Comparison of ENCODE assay signal across 25 cellular contexts in the genomic region with DNA sequence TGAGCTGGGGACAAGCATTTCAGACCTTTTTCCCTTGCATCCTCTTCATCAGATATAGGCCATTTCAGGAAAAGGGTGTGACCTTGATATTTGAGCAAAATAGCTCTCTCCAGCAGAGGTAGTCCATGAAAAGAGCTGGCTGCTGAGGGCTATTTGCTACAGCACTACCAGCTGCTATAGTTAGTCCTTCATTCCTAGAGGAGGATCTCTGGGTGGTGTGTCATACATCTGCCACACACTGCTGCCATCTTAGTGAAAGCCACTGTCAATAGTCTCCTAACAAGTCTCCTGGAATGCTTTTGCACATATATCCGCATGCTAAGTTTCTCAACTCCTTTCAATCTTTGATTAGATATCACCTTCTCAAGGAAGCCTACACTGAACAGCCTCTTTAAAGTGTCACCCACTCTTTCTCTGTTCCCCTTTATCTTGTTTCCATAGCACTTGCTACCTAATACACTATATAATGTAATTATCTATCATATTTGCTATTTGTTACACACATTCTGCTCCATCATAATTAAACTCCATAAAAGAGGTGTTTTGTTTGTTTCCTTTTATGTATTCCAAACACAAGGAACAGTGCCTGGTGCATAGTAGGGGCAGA.
A peak's percentile ranks its signal among the peaks of the same experiment; 100 is the strongest.
DNase-seq lines count a peak whose midpoint lies in the region; ATAC-seq, FAIRE-seq and TF ChIP-seq lines count a peak whose summit lies in the region.
"Had no signal": no experiment of that assay in that cellular context is flagged by ENCODE, and none has a peak within 500 bp of the region (broad histone marks: within the 10 kb centered on the region; RNA-seq: fewer than 3 reads in every experiment).

No MANE protein-coding gene starts in this region.

- no peaks in the 10 kb centered on the region for H3K36me3 ChIP-seq in Caco-2 (ENCODE audit: control insufficient read depth, insufficient read depth, low read length)

- H3K27me3 Mint-ChIP-seq in Caco-2 (ENCODE audit: insufficient read depth, unreplicated experiment): no peaks in the 10 kb centered on the region
- no peaks in the 10 kb centered on the region for H3K27me3 Mint-ChIP-seq in osteocyte (ENCODE audit: unreplicated experiment)
- H3K27me3 Mint-ChIP-seq: B cell; CD4-positive, alpha-beta T cell; T-cell had no signal

- no peaks in the 10 kb centered on the region for H3K9me3 ChIP-seq in Caco-2
- H3K9me3 ChIP-seq: MG63, SK-N-SH had no signal

- no peak for FAIRE-seq in GM12891 (lab: Jason Lieb, UNC)
- FAIRE-seq: H54, HTR-8/SVneo had no signal

- H3K4me3 ChIP-seq in foreskin fibroblast (ENCODE audit: low read depth in 1 of 2, low read length in 2 of 2) (no peak overlapping the region), Caco-2 (ENCODE audit: low read depth, low read length) (no peak overlapping the region)
- H3K4me3 ChIP-seq: MG63 had no signal

- intact Hi-C loops in Caco-2 (cut with micrococcal nuclease; ENCODE audit: unreplicated experiment): no loop called here

- no peak overlapping the region for H3K27ac Mint-ChIP-seq in Caco-2 (ENCODE audit: unreplicated experiment)
- no peak overlapping the region for H3K27ac Mint-ChIP-seq in osteocyte (ENCODE audit: unreplicated experiment)
- H3K27ac Mint-ChIP-seq: B cell; CD4-positive, alpha-beta T cell; T-cell had no signal

- POLR2A ChIA-PET in Caco-2 (lab: Charles Lee): no interaction called here

- peak; percentile 75 for ATAC-seq in GM19372 (IDR thresholded peaks at IDR 0.05; ENCODE audit: low read depth, unreplicated experiment)
- peak; percentile 66 for ATAC-seq in HG03175 (IDR thresholded peaks at IDR 0.05; ENCODE audit: unreplicated experiment)
- no peak for ATAC-seq in HG02970 (IDR thresholded peaks at IDR 0.05; ENCODE audit: low FRiP score, unreplicated experiment)
- ATAC-seq: T-cell had no signal

- H3K4me1 ChIP-seq in Caco-2: no peaks in the 10 kb centered on the region

- H3K4me3 Mint-ChIP-seq in Caco-2 (ENCODE audit: unreplicated experiment): no peak overlapping the region
- no peak overlapping the region for H3K4me3 Mint-ChIP-seq in osteocyte (ENCODE audit: unreplicated experiment)
- H3K4me3 Mint-ChIP-seq: B cell; CD4-positive, alpha-beta T cell; T-cell had no signal

- DNase-seq in GM12891 (ENCODE audit: insufficient read length, low spot score) (no peak), foreskin fibroblast (peak; percentile 5 to 21), AG20443 (ENCODE audit: low spot score) (no peak), Caco-2 (no peak), osteocyte (ENCODE audit: extremely low spot score, unreplicated experiment) (no peak)
- DNase-seq: 8988T; Calu3; CD4-positive, alpha-beta T cell; GF-D8; Kasumi-1; MG63; NCI-H1048; NCI-H1436; NCI-H1930; NCI-H345; NCI-H524 treated with DMSO at 0.1 percent for 48 hours; SHP77; SK-N-SH; T-cell had no signal

- CTCF ChIA-PET in Caco-2 (lab: Charles Lee): no interaction called here

- no peaks in the 10 kb centered on the region for H3K36me3 Mint-ChIP-seq in Caco-2 (ENCODE audit: insufficient read depth, unreplicated experiment)
- H3K36me3 Mint-ChIP-seq in osteocyte (ENCODE audit: unreplicated experiment): peaks cover 8% of the 10 kb centered on the region

- no peaks in the 10 kb centered on the region for H3K27me3 ChIP-seq in Caco-2 (replicated peaks; ENCODE audit: control insufficient read depth, insufficient read depth, low read length)
- H3K27me3 ChIP-seq: MG63 had no signal

- no peak for TF ChIP-seq POLR2A in GM12891 (IDR thresholded peaks at IDR 0.05; ENCODE audit: low read depth, low read length)

- H3K9me3 Mint-ChIP-seq in Caco-2 (ENCODE audit: unreplicated experiment) (no peaks in the 10 kb centered on the region), osteocyte (ENCODE audit: unreplicated experiment) (no peaks in the 10 kb centered on the region)
- H3K9me3 Mint-ChIP-seq: CD4-positive, alpha-beta T cell; T-cell had no signal

- H3K4me1 Mint-ChIP-seq in Caco-2 (ENCODE audit: low read depth, unreplicated experiment): no peaks in the 10 kb centered on the region
- H3K4me1 Mint-ChIP-seq in osteocyte (ENCODE audit: unreplicated experiment): peaks cover 6% of the 10 kb centered on the region
- H3K4me1 Mint-ChIP-seq: B cell, T-cell had no signal

- BruUV-seq in Caco-2 (replicated peaks; lab: Mats Ljungman, UMichigan): no TSS peak

- no peak for TF ChIP-seq CTCF in foreskin fibroblast (IDR thresholded peaks at IDR 0.05; ENCODE audit: low read depth, low read length)
- TF ChIP-seq CTCF in Caco-2 (IDR thresholded peaks at IDR 0.05; ENCODE audit: insufficient read depth in 1 of 2, low read depth in 1 of 2, low read length in 1 of 2, severe bottlenecking in 1 of 2, unreplicated experiment in 1 of 2): no peak
- no peak for TF ChIP-seq CTCF in osteocyte (IDR thresholded peaks at IDR 0.05)

TF ChIP-seq in GM12891, 5 proteins besides CTCF, POLR2A, EP300 and RAD21:
- TF ChIP-seq POLR2AphosphoS5 (IDR thresholded peaks at IDR 0.05; ENCODE audit: low read depth, low read length) (no peak), SPI1 (IDR thresholded peaks at IDR 0.05; ENCODE audit: low read depth, low read length) (peak; percentile 91), PAX5 (IDR thresholded peaks at IDR 0.05; ENCODE audit: insufficient read depth, low read length, severe bottlenecking) (no peak)

Comparison
In these comparisons a context has a peak if more than half of its experiments do, and no peak if none do; other contexts are left out.
1. DNase-seq: peak in foreskin fibroblast (2 of 2); none in GM12891 (single experiment), AG20443 (single experiment), Caco-2 (0 of 2) and osteocyte (single experiment).